Comparison of ENCODE assay signal across 20 cellular contexts in the genomic region with DNA sequence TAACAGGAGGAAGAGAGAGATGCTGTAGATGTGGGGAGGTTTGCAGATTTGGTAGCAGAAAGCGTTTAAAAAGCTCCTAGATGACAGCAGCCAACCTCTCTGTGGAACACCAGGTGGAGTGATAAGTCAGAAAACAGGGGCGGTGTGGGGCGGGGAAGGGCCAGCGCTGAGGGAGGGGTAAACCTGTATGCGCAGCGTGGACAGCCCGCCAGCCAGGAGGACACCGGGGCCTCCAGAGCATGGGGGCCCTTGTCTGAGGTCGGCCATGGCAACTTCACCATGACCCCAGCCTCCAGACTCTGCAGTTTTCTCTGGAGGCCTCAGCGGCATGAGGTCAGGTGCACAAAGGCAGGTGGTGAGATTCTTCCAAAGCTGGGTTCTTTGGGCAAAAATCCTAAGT.
"Had no signal": no experiment of that assay in that cellular context is flagged by ENCODE, and none has a peak within 500 bp of the region (broad histone marks: within the 10 kb centered on the region; RNA-seq: fewer than 3 reads in every experiment).

No MANE protein-coding gene starts in this region.

- H3K36me3 ChIP-seq: adrenal gland, right lobe of liver, transverse colon, vagina had no signal

- H3K27ac ChIP-seq: adrenal gland, epithelial cell of prostate, psoas muscle, right lobe of liver, transverse colon, vagina had no signal

- H3K4me1 ChIP-seq: adrenal gland, psoas muscle, right lobe of liver, transverse colon, vagina had no signal

- H3K27me3 ChIP-seq: right lobe of liver, vagina had no signal

- H3K4me3 ChIP-seq: adrenal gland, lung, psoas muscle, right lobe of liver, transverse colon, vagina had no signal

- H3K4me1 Mint-ChIP-seq: activated B cell treated with CpG ODN at 0.5 μM for 24 hours had no signal

- H3K9me3 ChIP-seq: adrenal gland, psoas muscle, right lobe of liver, transverse colon, vagina had no signal

- H3K27ac Mint-ChIP-seq: activated B cell treated with CpG ODN at 0.5 μM for 24 hours; activated CD8-positive, alpha-beta T cell treated with anti-CD3 and anti-CD28 coated beads for 36 hours; activated naive CD4-positive, alpha-beta T cell treated with anti-CD3 and anti-CD28 coated beads, Interleukin-2, amount 50 U/mL, for 72 hours; activated T-cell treated with anti-CD3 and anti-CD28 coated beads, Interleukin-2, amount 50 U/mL, for 72 hours had no signal

- DNase-seq: activated B cell treated with CpG ODN at 0.5 μM for 24 hours; activated CD4-positive, alpha-beta T cell treated with anti-CD3 and anti-CD28 coated beads for 4 hours; activated CD8-positive, alpha-beta T cell treated with anti-CD3 and anti-CD28 coated beads for 36 hours; activated gamma-delta T cell treated with Interleukin-2 at 50 U/mL for 16 hours; activated T-cell treated with anti-CD3 and anti-CD28 coated beads, Interleukin-2, amount 50 U/mL, for 72 hours; foreskin fibroblast; midbrain; psoas muscle; stimulated activated CD8-positive, alpha-beta memory T cell treated with anti-CD3 and anti-CD28 coated beads, Interleukin-4, amount 100 ng/mL, for 48 hours; stimulated activated naive CD8-positive, alpha-beta T cell treated with anti-CD3 and anti-CD28 coated beads, Interleukin-15, Interleukin-2, amounts not matched to agents 100 U/mL and 50 U/mL, for 24 hours; T-helper 1 cell; T-helper 9 cell; transverse colon had no signal

- H3K4me3 Mint-ChIP-seq: activated B cell treated with CpG ODN at 0.5 μM for 24 hours; activated CD8-positive, alpha-beta T cell treated with anti-CD3 and anti-CD28 coated beads for 36 hours; activated T-cell treated with anti-CD3 and anti-CD28 coated beads, Interleukin-2, amount 50 U/mL, for 72 hours; neural crest cell had no signal

- H3K9me3 Mint-ChIP-seq: activated B cell treated with CpG ODN at 0.5 μM for 24 hours; activated CD8-positive, alpha-beta T cell treated with anti-CD3 and anti-CD28 coated beads for 36 hours; activated naive CD4-positive, alpha-beta T cell treated with anti-CD3 and anti-CD28 coated beads, Interleukin-2, amount 50 U/mL, for 72 hours; activated T-cell treated with anti-CD3 and anti-CD28 coated beads, Interleukin-2, amount 50 U/mL, for 72 hours; neural crest cell had no signal

- H3K36me3 Mint-ChIP-seq: activated naive CD4-positive, alpha-beta T cell treated with anti-CD3 and anti-CD28 coated beads, Interleukin-2, amount 50 U/mL, for 72 hours had no signal
